13 cellular contexts compared by ENCODE assay signal in the genomic region with DNA sequence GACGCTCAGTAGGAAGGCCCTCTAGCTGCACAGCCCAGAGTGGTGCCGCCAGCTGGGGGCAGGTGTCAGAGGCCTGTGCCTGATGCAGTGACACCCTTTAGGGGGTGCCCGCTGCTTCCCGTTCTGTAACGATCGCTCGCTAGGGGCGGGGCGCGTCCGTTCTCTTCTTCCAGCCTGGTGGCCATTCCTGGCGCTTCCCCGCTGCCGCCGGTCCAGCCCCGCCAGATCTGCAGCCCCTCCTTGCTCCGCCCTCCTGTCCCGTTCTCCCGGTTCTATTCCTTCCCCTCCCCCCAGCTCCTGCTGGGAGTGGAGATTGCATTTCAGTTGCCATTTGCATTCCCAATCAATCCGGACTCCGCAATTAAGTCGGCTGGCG. TPM values are rescaled to one million over a fixed set of nuclear protein-coding genes. Genes with fewer than 3 reads are reported as not detected.
A peak's percentile ranks its signal among the peaks of the same experiment; 100 is the strongest.
DNase-seq lines count a peak whose midpoint lies in the region; ATAC-seq and TF ChIP-seq lines count a peak whose summit lies in the region.
"Had no signal": no experiment of that assay in that cellular context is flagged by ENCODE, and none has a peak within 500 bp of the region (broad histone marks: within the 10 kb centered on the region; RNA-seq: fewer than 3 reads in every experiment).

No MANE protein-coding gene starts in this region.

- H3K9me2 ChIP-seq in MM.1S (replicated peaks; ENCODE audit: insufficient read depth, low read length): no peaks in the 10 kb centered on the region

- WGBS in neuronal stem cell (ENCODE audit: extremely low coverage in 2 of 2, insufficient read length in 2 of 2, insufficient replicate concordance in 1 of 2), 2 donors: no CpG with 5 or more reads among the region's 23 CpGs

- H2BK120ac ChIP-seq in neuronal stem cell (ENCODE audit: low read depth, low read length): peak overlapping the region; percentile 67

- no peak overlapping the region for H2BK15ac ChIP-seq in neuronal stem cell (ENCODE audit: low read length)

- intact Hi-C loops in Right ventricle myocardium superior (cut with DNase I): loop anchor here (2.0 to 10.0 kb wide), 2 partner anchors 47 to 119 kb away; a partner anchor contains a TSS

- ATAC-seq in Right ventricle myocardium superior (ENCODE audit: poor library complexity) (peak; percentile 67), GM18909 (IDR thresholded peaks at IDR 0.05; ENCODE audit: poor library complexity, unreplicated experiment) (no peak)
- ATAC-seq: activated naive CD8-positive, alpha-beta T cell treated with anti-CD3 and anti-CD28 coated beads, Interleukin-2, amount 50 U/mL, for 24 hours had no signal

- no peak overlapping the region for H4K8ac ChIP-seq in neuronal stem cell (ENCODE audit: low read depth, low read length)

- DNase-seq in ACHN: peak; percentile 53
- peak; percentile 72 for DNase-seq in NCI-H2227 treated with DMSO at 0.1 percent for 48 hours (lab: John Stamatoyannopoulos, UW)
- DNase-seq in Right ventricle myocardium superior: peak; percentile 78
- peak; percentile 82 for DNase-seq in neuronal stem cell (ENCODE audit: low spot score)
- no peak for DNase-seq in HK-2 (ENCODE audit: unreplicated experiment)
- DNase-seq in T-helper 9 cell: no peak
- DNase-seq in MM.1S: no peak
- DNase-seq: activated B cell treated with CpG ODN at 0.5 μM for 24 hours; activated naive CD8-positive, alpha-beta T cell treated with anti-CD3 and anti-CD28 coated beads, Interleukin-2, amount 50 U/mL, for 24 hours; stimulated activated CD4-positive, alpha-beta T cell treated with anti-CD3 and anti-CD28 coated beads, Interleukin-12 subunit alpha, Interleukin-12 subunit beta, amount 100 ng/mL, for 4 hours had no signal

- no peaks in the 10 kb centered on the region for H3F3A ChIP-seq in MM.1S (ENCODE audit: insufficient read depth, low read length)

- peaks cover 17% of the 10 kb centered on the region for H3K79me1 ChIP-seq in neuronal stem cell (ENCODE audit: low read depth, low read length)

- peak overlapping the region; percentile 96 for H3K23ac ChIP-seq in neuronal stem cell (ENCODE audit: low read depth, low read length, poor library complexity)

- H3K4me3 ChIP-seq in neuronal stem cell (ENCODE audit: low read length in 2 of 2) (peak overlapping the region in 1 of 2 donors; percentile 75), MM.1S (ENCODE audit: low read length) (no peak overlapping the region)
- H3K4me3 ChIP-seq: BLaER1 treated with 17β-estradiol and CSF1 and Interleukin-3, amounts not matched to agents 10 nM and 100 nM had no signal

- in situ Hi-C loops in ACHN (cut with HindIII; ENCODE audit: low pct_ligation_motif_present, low pct_unique_long_range_greater_than_20kb, low sequenced_read_pairs): no loop called here

- no peaks in the 10 kb centered on the region for H3K79me2 ChIP-seq in MM.1S (ENCODE audit: low read length)

- peak overlapping the region; percentile 89 for H3K18ac ChIP-seq in neuronal stem cell (ENCODE audit: low read length)

- H3K4me2 ChIP-seq in neuronal stem cell (ENCODE audit: insufficient read depth, low read length, poor library complexity, severe bottlenecking) (peak overlapping the region; percentile 81), MM.1S (ENCODE audit: low read depth, low read length) (no peak overlapping the region)

- no peaks in the 10 kb centered on the region for H4K20me1 ChIP-seq in MM.1S (ENCODE audit: insufficient read depth, low read length)

- no peak overlapping the region for H4K91ac ChIP-seq in neuronal stem cell (ENCODE audit: low read depth, low read length, poor library complexity)

- H2AFZ ChIP-seq in neuronal stem cell (ENCODE audit: low read length): no peak overlapping the region
- no peak overlapping the region for H2AFZ ChIP-seq in MM.1S (ENCODE audit: low read length)

- H3K4me1 ChIP-seq in neuronal stem cell (ENCODE audit: control insufficient read depth in 2 of 2, insufficient read depth in 1 of 2, low read depth in 1 of 2, low read length in 2 of 2) (peaks cover 0 to 18% of the 10 kb centered on the region in 2 donors), MM.1S (ENCODE audit: low read length) (no peaks in the 10 kb centered on the region)

- no peak overlapping the region for H2AK5ac ChIP-seq in neuronal stem cell (ENCODE audit: low read depth, low read length)

- H3K9me3 ChIP-seq in neuronal stem cell (replicated peaks in 1 of 2; ENCODE audit: control insufficient read depth in 2 of 2, insufficient read depth in 1 of 2, low read depth in 1 of 2, low read length in 2 of 2) (no peaks in the 10 kb centered on the region), MM.1S (replicated peaks; ENCODE audit: insufficient read depth, low read length) (no peaks in the 10 kb centered on the region)
- H3K9me3 ChIP-seq: BLaER1 treated with 17β-estradiol and CSF1 and Interleukin-3, amounts not matched to agents 10 nM and 100 nM had no signal

- H3K36me3 ChIP-seq in neuronal stem cell (replicated peaks in 1 of 2; ENCODE audit: control insufficient read depth in 2 of 2, insufficient read depth in 2 of 2, low read length in 2 of 2): peaks cover 35 to 62% of the 10 kb centered on the region in 2 donors
- no peaks in the 10 kb centered on the region for H3K36me3 ChIP-seq in MM.1S (replicated peaks; ENCODE audit: insufficient read depth, low read length)

- no peak for TF ChIP-seq CTCF in MM.1S (IDR thresholded peaks at IDR 0.05; ENCODE audit: low read length)

- peak overlapping the region; percentile 48 for H2BK5ac ChIP-seq in neuronal stem cell (ENCODE audit: low read length)

- no peak overlapping the region for H3K14ac ChIP-seq in neuronal stem cell (ENCODE audit: low read length)

- H3K4ac ChIP-seq in neuronal stem cell (ENCODE audit: low read length): no peak overlapping the region

- no peak overlapping the region for H2BK12ac ChIP-seq in neuronal stem cell (ENCODE audit: low read length)

- H3K27me3 ChIP-seq in neuronal stem cell (ENCODE audit: control insufficient read depth in 3 of 3, insufficient read depth in 3 of 3, low read depth in 1 of 3, low read length in 3 of 3) (peaks cover 0 to 1% (median 0%) of the 10 kb centered on the region in 3 experiments), MM.1S (replicated peaks; ENCODE audit: insufficient read depth, low read length) (no peaks in the 10 kb centered on the region)
- H3K27me3 ChIP-seq: BLaER1 treated with 17β-estradiol and CSF1 and Interleukin-3, amounts not matched to agents 10 nM and 100 nM had no signal

- H3K9ac ChIP-seq in neuronal stem cell (ENCODE audit: low read depth, low read length, poor library complexity) (no peak overlapping the region), MM.1S (ENCODE audit: low read length) (no peak overlapping the region)
- H3K9ac ChIP-seq: BLaER1 treated with 17β-estradiol and CSF1 and Interleukin-3, amounts not matched to agents 10 nM and 100 nM had no signal

- peak overlapping the region; percentile 92 for H3K27ac ChIP-seq in neuronal stem cell (replicated peaks; ENCODE audit: low read length)
- H3K27ac ChIP-seq in MM.1S (ENCODE audit: low read length): no peak overlapping the region
- H3K27ac ChIP-seq: BLaER1 treated with 17β-estradiol and CSF1 and Interleukin-3, amounts not matched to agents 10 nM and 100 nM had no signal

RNA-seq across cellular contexts. Expression of a gene that starts 39.2 kb away (rescaled TPM):
- 62.7 TPM for total RNA-seq in Right ventricle myocardium superior
- polyA plus RNA-seq in neuronal stem cell (2013, experiment 1 of 2): 45.7 TPM
- 45.5 TPM for polyA plus RNA-seq in neuronal stem cell (2013, experiment 2 of 2)

RNA-seq across cellular contexts. Expression of a gene that starts 42.0 kb away (rescaled TPM):
- total RNA-seq in Right ventricle myocardium superior: 2.7 TPM
- polyA plus RNA-seq in neuronal stem cell (2013, experiment 1 of 2): 0.10 TPM
- polyA plus RNA-seq in neuronal stem cell (2013, experiment 2 of 2): 0.07 TPM
- total RNA-seq: activated B cell treated with CpG ODN at 0.5 μM for 24 hours had no signal
- polyA plus RNA-seq: IgD-negative memory B cell had no signal

RNA-seq across cellular contexts. Expression of a gene that starts 42.2 kb away (rescaled TPM):
- 33.9 TPM for total RNA-seq in Right ventricle myocardium superior
- polyA plus RNA-seq in neuronal stem cell (2013, experiment 1 of 2): 45.7 TPM
- polyA plus RNA-seq in neuronal stem cell (2013, experiment 2 of 2): 44.8 TPM

RNA-seq across cellular contexts. Expression of a gene that starts 44.8 kb away (rescaled TPM):
- total RNA-seq in Right ventricle myocardium superior: 81.1 TPM
- 40.4 TPM for polyA plus RNA-seq in neuronal stem cell (2013, experiment 1 of 2)
- polyA plus RNA-seq in neuronal stem cell (2013, experiment 2 of 2): 40.8 TPM

Comparison
In these comparisons a context has a peak if more than half of its experiments do, and no peak if none do; other contexts are left out.
1. DNase-seq: peak in ACHN (single experiment), NCI-H2227 treated with DMSO at 0.1 percent for 48 hours (single experiment), Right ventricle myocardium superior (single experiment) and neuronal stem cell (single experiment); none in HK-2 (single experiment), T-helper 9 cell (single experiment) and MM.1S (single experiment).